1 cellular context compared by ENCODE assay signal in the genomic region with DNA sequence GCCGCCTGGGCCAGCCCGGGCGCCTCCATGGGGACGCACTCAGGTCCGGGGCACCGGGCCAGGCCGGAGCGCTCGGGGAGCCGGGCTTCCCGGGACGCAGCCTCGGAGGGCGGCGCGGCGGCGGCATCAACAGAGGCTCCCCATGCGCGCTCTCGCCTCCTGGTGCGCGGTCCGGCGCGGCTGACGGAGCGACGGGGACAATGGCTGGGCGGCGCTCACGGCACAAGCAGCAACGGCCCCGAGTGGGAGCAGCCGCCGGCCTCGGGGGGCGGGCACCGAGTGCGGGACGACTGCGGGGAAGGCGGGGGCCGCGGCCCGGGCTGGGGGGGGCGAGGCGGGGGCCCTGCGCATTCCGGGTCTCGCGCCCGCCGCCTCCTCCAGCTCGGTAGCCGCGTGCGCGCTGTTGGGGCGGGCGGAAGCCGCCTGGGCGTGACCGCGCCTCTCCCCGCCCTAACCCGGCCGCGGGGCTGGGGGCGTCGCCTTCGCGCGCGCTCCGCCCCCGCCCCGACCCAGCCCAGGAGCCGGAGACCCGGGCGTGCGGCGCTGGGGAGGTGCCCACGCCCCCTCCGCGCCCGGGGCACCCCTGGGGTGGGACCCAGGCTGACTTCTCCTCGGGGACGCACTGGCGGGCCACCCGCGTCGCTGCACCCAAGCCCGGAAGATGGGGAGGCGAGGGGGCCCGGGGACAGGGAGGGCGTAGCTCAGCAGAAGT.
TF ChIP-seq lines count a peak whose summit lies in the region.

A gene (minus strand): TSS at position 425 of the 712 bp plus-strand sequence. CDS start 396 bp downstream, at position 29.

TF ChIP-seq in GM23338, 12 proteins besides CTCF, POLR2A, EP300 and RAD21 (continued from another document):
- TF ChIP-seq, protein P1, sequence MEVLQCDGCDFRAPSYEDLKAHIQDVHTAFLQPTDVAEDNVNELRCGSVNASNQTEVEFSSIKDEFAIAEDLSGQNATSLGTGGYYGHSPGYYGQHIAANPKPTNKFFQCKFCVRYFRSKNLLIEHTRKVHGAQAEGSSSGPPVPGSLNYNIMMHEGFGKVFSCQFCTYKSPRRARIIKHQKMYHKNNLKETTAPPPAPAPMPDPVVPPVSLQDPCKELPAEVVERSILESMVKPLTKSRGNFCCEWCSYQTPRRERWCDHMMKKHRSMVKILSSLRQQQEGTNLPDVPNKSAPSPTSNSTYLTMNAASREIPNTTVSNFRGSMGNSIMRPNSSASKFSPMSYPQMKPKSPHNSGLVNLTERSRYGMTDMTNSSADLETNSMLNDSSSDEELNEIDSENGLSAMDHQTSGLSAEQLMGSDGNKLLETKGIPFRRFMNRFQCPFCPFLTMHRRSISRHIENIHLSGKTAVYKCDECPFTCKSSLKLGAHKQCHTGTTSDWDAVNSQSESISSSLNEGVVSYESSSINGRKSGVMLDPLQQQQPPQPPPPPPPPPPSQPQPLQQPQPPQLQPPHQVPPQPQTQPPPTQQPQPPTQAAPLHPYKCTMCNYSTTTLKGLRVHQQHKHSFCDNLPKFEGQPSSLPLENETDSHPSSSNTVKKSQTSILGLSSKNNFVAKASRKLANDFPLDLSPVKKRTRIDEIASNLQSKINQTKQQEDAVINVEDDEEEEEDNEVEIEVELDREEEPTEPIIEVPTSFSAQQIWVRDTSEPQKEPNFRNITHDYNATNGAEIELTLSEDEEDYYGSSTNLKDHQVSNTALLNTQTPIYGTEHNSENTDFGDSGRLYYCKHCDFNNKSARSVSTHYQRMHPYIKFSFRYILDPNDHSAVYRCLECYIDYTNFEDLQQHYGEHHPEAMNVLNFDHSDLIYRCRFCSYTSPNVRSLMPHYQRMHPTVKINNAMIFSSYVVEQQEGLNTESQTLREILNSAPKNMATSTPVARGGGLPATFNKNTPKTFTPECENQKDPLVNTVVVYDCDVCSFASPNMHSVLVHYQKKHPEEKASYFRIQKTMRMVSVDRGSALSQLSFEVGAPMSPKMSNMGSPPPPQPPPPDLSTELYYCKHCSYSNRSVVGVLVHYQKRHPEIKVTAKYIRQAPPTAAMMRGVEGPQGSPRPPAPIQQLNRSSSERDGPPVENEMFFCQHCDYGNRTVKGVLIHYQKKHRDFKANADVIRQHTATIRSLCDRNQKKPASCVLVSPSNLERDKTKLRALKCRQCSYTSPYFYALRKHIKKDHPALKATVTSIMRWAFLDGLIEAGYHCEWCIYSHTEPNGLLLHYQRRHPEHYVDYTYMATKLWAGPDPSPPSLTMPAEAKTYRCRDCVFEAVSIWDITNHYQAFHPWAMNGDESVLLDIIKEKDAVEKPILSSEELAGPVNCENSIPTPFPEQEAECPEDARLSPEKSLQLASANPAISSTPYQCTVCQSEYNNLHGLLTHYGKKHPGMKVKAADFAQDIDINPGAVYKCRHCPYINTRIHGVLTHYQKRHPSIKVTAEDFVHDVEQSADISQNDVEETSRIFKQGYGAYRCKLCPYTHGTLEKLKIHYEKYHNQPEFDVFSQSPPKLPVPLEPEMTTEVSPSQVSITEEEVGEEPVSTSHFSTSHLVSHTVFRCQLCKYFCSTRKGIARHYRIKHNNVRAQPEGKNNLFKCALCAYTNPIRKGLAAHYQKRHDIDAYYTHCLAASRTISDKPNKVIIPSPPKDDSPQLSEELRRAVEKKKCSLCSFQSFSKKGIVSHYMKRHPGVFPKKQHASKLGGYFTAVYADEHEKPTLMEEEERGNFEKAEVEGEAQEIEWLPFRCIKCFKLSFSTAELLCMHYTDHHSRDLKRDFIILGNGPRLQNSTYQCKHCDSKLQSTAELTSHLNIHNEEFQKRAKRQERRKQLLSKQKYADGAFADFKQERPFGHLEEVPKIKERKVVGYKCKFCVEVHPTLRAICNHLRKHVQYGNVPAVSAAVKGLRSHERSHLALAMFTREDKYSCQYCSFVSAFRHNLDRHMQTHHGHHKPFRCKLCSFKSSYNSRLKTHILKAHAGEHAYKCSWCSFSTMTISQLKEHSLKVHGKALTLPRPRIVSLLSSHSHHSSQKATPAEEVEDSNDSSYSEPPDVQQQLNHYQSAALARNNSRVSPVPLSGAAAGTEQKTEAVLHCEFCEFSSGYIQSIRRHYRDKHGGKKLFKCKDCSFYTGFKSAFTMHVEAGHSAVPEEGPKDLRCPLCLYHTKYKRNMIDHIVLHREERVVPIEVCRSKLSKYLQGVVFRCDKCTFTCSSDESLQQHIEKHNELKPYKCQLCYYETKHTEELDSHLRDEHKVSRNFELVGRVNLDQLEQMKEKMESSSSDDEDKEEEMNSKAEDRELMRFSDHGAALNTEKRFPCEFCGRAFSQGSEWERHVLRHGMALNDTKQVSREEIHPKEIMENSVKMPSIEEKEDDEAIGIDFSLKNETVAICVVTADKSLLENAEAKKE (CRISPR knock-in tag; IDR thresholded peaks at IDR 0.05): no peak
- TF ChIP-seq JUNB (IDR thresholded peaks at IDR 0.05; ENCODE audit: unreplicated experiment): no peak
- TF ChIP-seq STAT1 (IDR thresholded peaks at IDR 0.05; ENCODE audit: unreplicated experiment): no peak
